11 cellular contexts compared by ENCODE assay signal in genomic region chr19:51064534-51065220, GRCh38. TPM values are rescaled to one million over a fixed set of nuclear protein-coding genes. Genes with fewer than 3 reads are reported as not detected.
DNase-seq lines count a peak whose midpoint lies in the region; FAIRE-seq and TF ChIP-seq lines count a peak whose summit lies in the region.
"Had no signal": no experiment of that assay in that cellular context is flagged by ENCODE, and none has a peak within 500 bp of the region (broad histone marks: within the 10 kb centered on the region; RNA-seq: fewer than 3 reads in every experiment).

Gene KLK13 (minus strand): TSS chr19:51065092. CDS start chr19:51065067, 25 bp downstream.

- peaks cover 2 to 14% (median 5%) of the 10 kb centered on the region in 7 donors for H3K9me3 Mint-ChIP-seq in CD14-positive monocyte
- H3K9me3 Mint-ChIP-seq in nephron progenitor cell: no peaks in the 10 kb centered on the region

- H3K36me3 Mint-ChIP-seq in CD14-positive monocyte (no peaks in the 10 kb centered on the region), nephron progenitor cell (ENCODE audit: low read depth) (no peaks in the 10 kb centered on the region)

- H3K9me3 ChIP-seq in small intestine (ENCODE audit: control insufficient read depth, low read depth): no peaks in the 10 kb centered on the region

- peaks cover 43 to 57% (median 45%) of the 10 kb centered on the region in 3 donors for H3K27me3 Mint-ChIP-seq in CD14-positive monocyte (ENCODE audit: low read depth in 3 of 3)
- H3K27me3 Mint-ChIP-seq in nephron progenitor cell (ENCODE audit: low read depth, poor library complexity): peaks cover 58% of the 10 kb centered on the region

- FAIRE-seq in small intestine (lab: Jason Lieb, UNC): no peak

- WGBS in small intestine, 3 donors: 14 to 23% (median 18%) methylated on average over 35 to 38 of the region's 38 CpGs

- H3K4me1 ChIP-seq in small intestine (ENCODE audit: control insufficient read depth in 2 of 2, insufficient read depth in 1 of 2, low read depth in 1 of 2, low read length in 1 of 2): no peaks in the 10 kb centered on the region

- H3K4me3 ChIP-seq in foreskin fibroblast (ENCODE audit: low read depth in 1 of 2, low read length in 2 of 2) (no peak within 1 kb of the TSS), small intestine (ENCODE audit: low read depth in 1 of 2, low read length in 2 of 2) (no peak within 1 kb of the TSS)

- DNase-seq in CD14-positive monocyte (ENCODE audit: low spot score): no peak
- peak; percentile 5 for DNase-seq in LoVo (ENCODE audit: low spot score)
- peak; percentile 4 to 32 for DNase-seq in foreskin fibroblast
- peak; percentile 49 for DNase-seq in nephron progenitor cell
- DNase-seq in small intestine: no peak
- DNase-seq in OCI-M2 (lab: John Stamatoyannopoulos, UW; ENCODE audit: unreplicated experiment): no peak
- DNase-seq in ureter (ENCODE audit: low spot score): no peak
- no peak for DNase-seq in DMS79 (lab: John Stamatoyannopoulos, UW)
- DNase-seq: activated CD4-positive, alpha-beta T cell treated with anti-CD3 and anti-CD28 coated beads, Interleukin-2, amount 50 U/mL, for 1 hour; DND-41; NCI-H82 had no signal

- TF ChIP-seq CTCF in CD14-positive monocyte (IDR thresholded peaks at IDR 0.05) (no peak), foreskin fibroblast (IDR thresholded peaks at IDR 0.05; ENCODE audit: low read depth, low read length) (no peak), nephron progenitor cell (IDR thresholded peaks at IDR 0.05) (no peak)

- H3K27ac Mint-ChIP-seq in CD14-positive monocyte (no peak within 1 kb of the TSS), nephron progenitor cell (no peak within 1 kb of the TSS)

- H3K4me1 Mint-ChIP-seq in CD14-positive monocyte (peaks cover 2% of the 10 kb centered on the region), nephron progenitor cell (peaks cover 9% of the 10 kb centered on the region)

- no peak within 1 kb of the TSS for H3K27ac ChIP-seq in small intestine (ENCODE audit: low read depth in 1 of 2, low read length in 1 of 2)

- H3K4me3 Mint-ChIP-seq in CD14-positive monocyte (peak within 1 kb of the TSS; percentile 9 to 82), nephron progenitor cell (peak within 1 kb of the TSS; percentile 80)

- peaks cover 0 to 11% of the 10 kb centered on the region in 2 donors for H3K27me3 ChIP-seq in small intestine (ENCODE audit: control insufficient read depth in 2 of 2, insufficient read depth in 2 of 2, low read length in 2 of 2)

- intact Hi-C loops in CD14-positive monocyte (cut with micrococcal nuclease): no loop called here

- no peaks in the 10 kb centered on the region for H3K36me3 ChIP-seq in small intestine (ENCODE audit: control insufficient read depth in 2 of 2, insufficient read depth in 2 of 2, low read length in 2 of 2)

RNA-seq across cellular contexts. Expression of gene KLK13, which starts in this region (rescaled TPM):
- polyA plus RNA-seq in CD14-positive monocyte (not detected), small intestine (1 to 10 TPM; 1.9 to 5.9 (median 3.1) TPM)
- not detected for total RNA-seq in ureter

Comparison
In these comparisons a context has a peak if more than half of its experiments do, and no peak if none do; other contexts are left out.
1. DNase-seq: peak in LoVo (single experiment), foreskin fibroblast (2 of 2) and nephron progenitor cell (single experiment); none in CD14-positive monocyte (single experiment), small intestine (single experiment), OCI-M2 (single experiment), ureter (single experiment) and DMS79 (single experiment).